1 cellular context compared by ENCODE assay signal in genomic region chr2:43314299-43314927, GRCh38.
TF ChIP-seq lines count a peak whose summit lies in the region.

No MANE protein-coding gene starts in this region.

TF ChIP-seq in GM23338, 12 proteins besides CTCF, POLR2A, EP300 and RAD21 (continued from another document):
- TF ChIP-seq ZNF462 (CRISPR knock-in tag; IDR thresholded peaks at IDR 0.05) (no peak), ZNF114 (CRISPR knock-in tag; IDR thresholded peaks at IDR 0.05) (no peak), NANOG (IDR thresholded peaks at IDR 0.05; ENCODE audit: borderline replicate concordance) (no peak), ZNF331 (CRISPR knock-in tag; IDR thresholded peaks at IDR 0.05; ENCODE audit: low read depth) (no peak), EZH2 (IDR thresholded peaks at IDR 0.05; ENCODE audit: low read depth, unreplicated experiment) (no peak), JUNB (IDR thresholded peaks at IDR 0.05; ENCODE audit: unreplicated experiment) (no peak), STAT1 (IDR thresholded peaks at IDR 0.05; ENCODE audit: unreplicated experiment) (no peak), POLR2AphosphoS5 (IDR thresholded peaks at IDR 0.05; ENCODE audit: low read depth) (no peak), REST (IDR thresholded peaks at IDR 0.05; ENCODE audit: unreplicated experiment) (no peak)
